28 cellular contexts compared by ENCODE assay signal in genomic region chr5:96761618-96762017, GRCh38. TPM values are rescaled to one million over a fixed set of nuclear protein-coding genes. Genes with fewer than 3 reads are reported as not detected.
DNase-seq lines count a peak whose midpoint lies in the region; ATAC-seq and TF ChIP-seq lines count a peak whose summit lies in the region.
"Had no signal": no experiment of that assay in that cellular context is flagged by ENCODE, and none has a peak within 500 bp of the region (broad histone marks: within the 10 kb centered on the region; RNA-seq: fewer than 3 reads in every experiment).

No MANE protein-coding gene starts in this region.

- no peak overlapping the region for H3K4me3 ChIP-seq in HEK293 (ENCODE audit: low read depth, low read length)
- H3K4me3 ChIP-seq in adipocyte (ENCODE audit: low read length) = no peak overlapping the region
- H3K4me3 ChIP-seq in H7 (ENCODE audit: insufficient read depth, low read depth, low read length) = no peak overlapping the region
- H3K4me3 ChIP-seq: A549, GM12878, K562, MG63, PC-9, SJCRH30 had no signal

- H3K4me1 ChIP-seq in HEK293 (ENCODE audit: control insufficient read depth, insufficient read depth, low read length) (no peaks in the 10 kb centered on the region), adipocyte (ENCODE audit: control insufficient read depth, insufficient read depth, low read length) (peaks cover 15% of the 10 kb centered on the region)
- H3K4me1 ChIP-seq: Caco-2, SJCRH30 had no signal

- no peak for DNase-seq in activated T-cell treated with anti-CD3 and anti-CD28 coated beads, Interleukin-2, amount 50 U/mL, for 24 hours
- DNase-seq in activated T-cell treated with anti-CD3 and anti-CD28 coated beads for 4 hours = no peak
- peak; percentile 17 for DNase-seq in adipocyte (ENCODE audit: low read depth)
- DNase-seq in iris pigment epithelial cell (ENCODE audit: low read depth) = peak; percentile 14
- no peak for DNase-seq in H7
- DNase-seq: C1 segment of cervical spinal cord; Caco-2; CD8-positive, alpha-beta T cell; GDM1; Kasumi-1; MG63; NCI-H1048; NCI-H1436; NCI-H187 treated with DMSO at 0.1 percent for 48 hours; NCI-H446; NCI-H524 treated with DMSO at 0.1 percent for 48 hours; NCI-H774; PC-9; SJCRH30; T-helper 1 cell had no signal

- H3K9me3 Mint-ChIP-seq in activated T-cell treated with anti-CD3 and anti-CD28 coated beads, Interleukin-2, amount 50 U/mL, for 24 hours = no peaks in the 10 kb centered on the region
- H3K9me3 Mint-ChIP-seq: CD8-positive, alpha-beta T cell had no signal

- CTCF ChIA-PET in HEK293 (lab: Yijun Ruan, JAX) = interaction anchor here (0.5 to 0.7 kb wide), 2 partner anchors 394 to 401 kb away, joined by 3 to 5 read pairs; no protein-coding TSS in a partner anchor

- TF ChIP-seq CTCF in HEK293 (tag by site-specific recombination; IDR thresholded peaks at IDR 0.05) = no peak

- H3K36me3 Mint-ChIP-seq in activated T-cell treated with anti-CD3 and anti-CD28 coated beads, Interleukin-2, amount 50 U/mL, for 24 hours (ENCODE audit: low read depth) = peaks cover 76% of the 10 kb centered on the region

- H3K4me3 Mint-ChIP-seq in activated T-cell treated with anti-CD3 and anti-CD28 coated beads, Interleukin-2, amount 50 U/mL, for 24 hours = no peak overlapping the region
- H3K4me3 Mint-ChIP-seq: CD8-positive, alpha-beta T cell had no signal

- POLR2A ChIA-PET in HEK293 (lab: Yijun Ruan, JAX) = interaction anchor here (0.6 kb wide), 1 partner anchor 40 kb away, joined by 8 read pairs; no protein-coding TSS in a partner anchor

- no peaks in the 10 kb centered on the region for H3K9me3 ChIP-seq in HEK293 (ENCODE audit: control insufficient read depth, insufficient read depth, low read depth, low read length)
- no peaks in the 10 kb centered on the region for H3K9me3 ChIP-seq in adipocyte (ENCODE audit: control insufficient read depth, low read length)
- H3K9me3 ChIP-seq: A549, Caco-2, MG63, SJCRH30 had no signal

- H3K27me3 Mint-ChIP-seq in activated T-cell treated with anti-CD3 and anti-CD28 coated beads, Interleukin-2, amount 50 U/mL, for 24 hours = no peaks in the 10 kb centered on the region

- ATAC-seq in GM21825 (IDR thresholded peaks at IDR 0.05; ENCODE audit: unreplicated experiment) = no peak
- ATAC-seq: A549; CD8-positive, alpha-beta T cell; GM12878; HCT116; HepG2; K562; Right ventricle myocardium inferior had no signal

- peaks cover 2% of the 10 kb centered on the region for H3K4me1 Mint-ChIP-seq in activated T-cell treated with anti-CD3 and anti-CD28 coated beads, Interleukin-2, amount 50 U/mL, for 24 hours (ENCODE audit: low read depth)

- H3K27ac ChIP-seq in HEK293 (ENCODE audit: extremely low read depth, low read depth, low read length) = no peak overlapping the region
- H3K27ac ChIP-seq: A549, PC-9, SJCRH30 had no signal

- H3K27ac Mint-ChIP-seq in activated T-cell treated with anti-CD3 and anti-CD28 coated beads, Interleukin-2, amount 50 U/mL, for 24 hours = peak overlapping the region; percentile 26

- H3K27me3 ChIP-seq in adipocyte (replicated peaks; ENCODE audit: control insufficient read depth, insufficient read depth, low read length) (no peaks in the 10 kb centered on the region), H7 (ENCODE audit: control insufficient read depth, insufficient read depth, low read length) (no peaks in the 10 kb centered on the region)
- H3K27me3 ChIP-seq: MG63, SJCRH30 had no signal

- peaks cover 42 to 63% of the 10 kb centered on the region in 2 experiments for H3K36me3 ChIP-seq in HEK293 (ENCODE audit: control insufficient read depth in 2 of 2, insufficient read depth in 1 of 2, low read length in 2 of 2)
- H3K36me3 ChIP-seq in adipocyte (ENCODE audit: control insufficient read depth, insufficient read depth, low read length, severe bottlenecking) = peaks cover 100% of the 10 kb centered on the region
- no peaks in the 10 kb centered on the region; the same call in 1 of the 2 replicates for H3K36me3 ChIP-seq in H7 (replicated peaks; ENCODE audit: control insufficient read depth, insufficient read depth, low read length)

- no peak overlapping the region for H3K9ac ChIP-seq in adipocyte (ENCODE audit: low read length)

TF ChIP-seq in HEK293, 187 proteins besides CTCF, POLR2A, EP300 and RAD21:
- peak; percentile 74 for TF ChIP-seq ZNF664 (tag by site-specific recombination; IDR thresholded peaks at IDR 0.05)
- TF ChIP-seq ZNF677 (tag by site-specific recombination; IDR thresholded peaks at IDR 0.05) = no peak
- no peak for TF ChIP-seq ZNF830 (tag by site-specific recombination; IDR thresholded peaks at IDR 0.05; ENCODE audit: low read depth)
- no peak for TF ChIP-seq ZNF596 (tag by site-specific recombination; IDR thresholded peaks at IDR 0.05)
- TF ChIP-seq ZNF558 (tag by site-specific recombination; IDR thresholded peaks at IDR 0.05) = no peak
- TF ChIP-seq PRDM6 (tag by site-specific recombination; IDR thresholded peaks at IDR 0.05) = peak; percentile 58
- TF ChIP-seq MYNN (tag by site-specific recombination; IDR thresholded peaks at IDR 0.05; ENCODE audit: borderline replicate concordance) = peak; percentile 77
- no peak for TF ChIP-seq ZBTB17 (tag by site-specific recombination; IDR thresholded peaks at IDR 0.05)

RNA-seq across cellular contexts. Expression of gene ERAP1, which starts 46.1 kb away (rescaled TPM):
- total RNA-seq in H7 (2014; rRNA removed; shearing (Covaris generic)) = 8.9 and 10.5 TPM in 2 replicates

Comparison
In these comparisons a context has a peak if more than half of its experiments do, and no peak if none do; other contexts are left out.
1. DNase-seq: peak in adipocyte (single experiment) and iris pigment epithelial cell (single experiment); none in activated T-cell treated with anti-CD3 and anti-CD28 coated beads, Interleukin-2, amount 50 U/mL, for 24 hours (single experiment), activated T-cell treated with anti-CD3 and anti-CD28 coated beads for 4 hours (single experiment) and H7 (single experiment).